In genomic region chr11:117835576-117835975, GRCh38 we compare ENCODE assay signal across 1 cellular context.
TF ChIP-seq lines count a peak whose summit lies in the region.

No MANE protein-coding gene starts in this region.

TF ChIP-seq in SK-N-SH treated with all-trans-retinoic acid at 6 μM for 48 hours, 23 proteins besides CTCF, POLR2A, EP300 and RAD21 (continued from another document):
- TF ChIP-seq PATZ1 (CRISPR knock-in tag; IDR thresholded peaks at IDR 0.05; ENCODE audit: borderline replicate concordance) (no peak), ZFP30 (CRISPR knock-in tag; IDR thresholded peaks at IDR 0.05) (no peak), CSDC2 (CRISPR knock-in tag; IDR thresholded peaks at IDR 0.05) (no peak), BACH2 (CRISPR knock-in tag; IDR thresholded peaks at IDR 0.05; ENCODE audit: borderline replicate concordance) (no peak), ZC3H10 (CRISPR knock-in tag; IDR thresholded peaks at IDR 0.05) (no peak), ZNF565 (CRISPR knock-in tag; conservative IDR thresholded peaks at IDR 0.05; ENCODE audit: low read depth) (no peak), SNAI2 (CRISPR knock-in tag; IDR thresholded peaks at IDR 0.05) (no peak), ISL1 (CRISPR knock-in tag; IDR thresholded peaks at IDR 0.05) (no peak)
